8 cellular contexts compared by ENCODE assay signal in genomic region chr1:151146416-151147131, GRCh38. TPM values are rescaled to one million over a fixed set of nuclear protein-coding genes. Genes with fewer than 3 reads are reported as not detected.
DNase-seq lines count a peak whose midpoint lies in the region; ATAC-seq and TF ChIP-seq lines count a peak whose summit lies in the region.

Gene SEMA6C (minus strand): TSS chr1:151146631. CDS start chr1:151142621, 4,010 bp downstream.

- H3K36me3 ChIP-seq in adrenal gland (replicated peaks in 1 of 2): no peaks in the 10 kb centered on the region
- no peaks in the 10 kb centered on the region for H3K36me3 ChIP-seq in cardiac muscle cell
- no peaks in the 10 kb centered on the region for H3K36me3 ChIP-seq in trophoblast cell (ENCODE audit: control insufficient read depth in 1 of 2, insufficient read depth in 2 of 2, low read length in 2 of 2)
- H3K36me3 ChIP-seq in tibial nerve: peaks cover 0 to 9% (median 0%) of the 10 kb centered on the region in 3 donors

- peak; percentile 96 for ATAC-seq in HG02840 (IDR thresholded peaks at IDR 0.05; ENCODE audit: low FRiP score, unreplicated experiment)

- no peaks in the 10 kb centered on the region for H3K79me2 ChIP-seq in trophoblast cell (ENCODE audit: control insufficient read depth, insufficient read depth, low read length, poor library complexity)

- H3K4me2 ChIP-seq in trophoblast cell (ENCODE audit: low read length): peak within 1 kb of the TSS; percentile 92

- H2BK5ac ChIP-seq in trophoblast cell (ENCODE audit: low read depth, low read length, poor library complexity): no peak within 1 kb of the TSS

- TF ChIP-seq CTCF in GM12875 (IDR thresholded peaks at IDR 0.05; ENCODE audit: borderline replicate concordance, insufficient read depth, low read depth, low read length) (no peak), adrenal gland (IDR thresholded peaks at IDR 0.05) (no peak), cardiac muscle cell (IDR thresholded peaks at IDR 0.05; ENCODE audit: low read depth, low read length) (no peak), tibial nerve (IDR thresholded peaks at IDR 0.05) (peak in 1 of 5 experiments; percentile 19)

- no peak within 1 kb of the TSS for H2AK5ac ChIP-seq in trophoblast cell (ENCODE audit: low read length)

- peak; percentile 60 for DNase-seq in NCI-H1417 treated with DMSO at 0.1 percent for 48 hours (lab: John Stamatoyannopoulos, UW)
- DNase-seq in SW480 (ENCODE audit: low spot score): peak; percentile 85
- peak; percentile 93 to 96 (median 94) for DNase-seq in adrenal gland
- DNase-seq in cardiac muscle cell (ENCODE audit: low read depth in 1 of 2, low spot score in 1 of 2): peak; percentile 95 to 96
- peak; percentile 91 to 92 for DNase-seq in trophoblast cell
- DNase-seq in tibial nerve (ENCODE audit: low spot score in 2 of 2): peak; percentile 90 to 91

- no peak within 1 kb of the TSS for H4K91ac ChIP-seq in trophoblast cell (ENCODE audit: low read depth, low read length)

- no peaks in the 10 kb centered on the region for H3K9me3 ChIP-seq in adrenal gland (replicated peaks in 1 of 3)
- no peaks in the 10 kb centered on the region for H3K9me3 ChIP-seq in cardiac muscle cell (ENCODE audit: low read depth)
- H3K9me3 ChIP-seq in trophoblast cell (ENCODE audit: insufficient read depth, low read depth, low read length): no peaks in the 10 kb centered on the region
- H3K9me3 ChIP-seq in tibial nerve: no peaks in the 10 kb centered on the region

- TF ChIP-seq POLR2A in adrenal gland (IDR thresholded peaks at IDR 0.05) (peak in 1 of 2 donors; percentile 63), tibial nerve (IDR thresholded peaks at IDR 0.05) (peak; percentile 35 to 92)

- peak within 1 kb of the TSS; percentile 50 for H2AFZ ChIP-seq in trophoblast cell (ENCODE audit: insufficient read depth, low read length, poor library complexity)

- H4K8ac ChIP-seq in trophoblast cell (ENCODE audit: low read depth, low read length): no peak within 1 kb of the TSS

- no peak within 1 kb of the TSS for H3K4ac ChIP-seq in trophoblast cell (ENCODE audit: low read depth, low read length)

- WGBS in adrenal gland, 4 donors: 0 to 1% (median 0%) methylated on average over 27 to 61 of the region's 61 CpGs
- no CpG with 5 or more reads among the region's 61 CpGs for WGBS in trophoblast cell (ENCODE audit: extremely low coverage, insufficient coverage, insufficient read length)
- 0 to 1% methylated on average over 19 to 54 of the region's 61 CpGs for WGBS in tibial nerve, 2 donors

- H3K4me1 ChIP-seq in adrenal gland (replicated peaks in 1 of 2): peaks cover 0 to 21% of the 10 kb centered on the region in 2 donors
- H3K4me1 ChIP-seq in cardiac muscle cell (ENCODE audit: low read depth): peaks cover 35% of the 10 kb centered on the region
- H3K4me1 ChIP-seq in trophoblast cell (ENCODE audit: control insufficient read depth in 1 of 2, insufficient read depth in 2 of 2, low read length in 2 of 2): peaks cover 8 to 15% of the 10 kb centered on the region in 2 experiments
- H3K4me1 ChIP-seq in tibial nerve: peaks cover 0 to 38% (median 18%) of the 10 kb centered on the region in 4 donors

- TF ChIP-seq EP300 in tibial nerve (IDR thresholded peaks at IDR 0.05): peak; percentile 44 to 92

- H3K27me3 ChIP-seq in adrenal gland (no peaks in the 10 kb centered on the region), cardiac muscle cell (no peaks in the 10 kb centered on the region), trophoblast cell (ENCODE audit: insufficient read depth, low read length) (peaks cover 16% of the 10 kb centered on the region), tibial nerve (no peaks in the 10 kb centered on the region)

- H3K27ac ChIP-seq in adrenal gland: peak within 1 kb of the TSS in 4 of 5 donors; percentile 10 to 77 (median 64)
- H3K27ac ChIP-seq in cardiac muscle cell: no peak within 1 kb of the TSS
- H3K27ac ChIP-seq in trophoblast cell (ENCODE audit: low read depth, low read length): no peak within 1 kb of the TSS
- peak within 1 kb of the TSS; percentile 37 to 90 (median 78) for H3K27ac ChIP-seq in tibial nerve

- no peak within 1 kb of the TSS for H3K18ac ChIP-seq in trophoblast cell (ENCODE audit: low read length)

- no peak within 1 kb of the TSS for H2BK12ac ChIP-seq in trophoblast cell (ENCODE audit: low read length)

- H2BK120ac ChIP-seq in trophoblast cell (ENCODE audit: insufficient read depth, low read length, poor library complexity): no peak within 1 kb of the TSS

- no peak within 1 kb of the TSS for H3K23ac ChIP-seq in trophoblast cell (ENCODE audit: low read length)

- H3K9ac ChIP-seq in trophoblast cell (ENCODE audit: low read length): peak within 1 kb of the TSS; percentile 81

- H3K4me3 ChIP-seq in GM12875 (ENCODE audit: low read depth, low read length) (peak within 1 kb of the TSS; percentile 60), adrenal gland (peak within 1 kb of the TSS in 3 of 4 donors; percentile 23 to 67 (median 40)), cardiac muscle cell (peak within 1 kb of the TSS; percentile 64), trophoblast cell (ENCODE audit: low read depth, low read length) (peak within 1 kb of the TSS; percentile 82), tibial nerve (peak within 1 kb of the TSS; percentile 58 to 86 (median 72))

- H3K14ac ChIP-seq in trophoblast cell (ENCODE audit: low read length): no peak within 1 kb of the TSS

- intact Hi-C loops in adrenal gland (cut with DNase I): loop anchor here in 1 of 2 donors (5.0 kb wide), 1 partner anchor 34 kb away; no protein-coding TSS in a partner anchor

- peaks cover 2% of the 10 kb centered on the region for H3K79me1 ChIP-seq in trophoblast cell (ENCODE audit: low read length)

- no peak within 1 kb of the TSS for H4K12ac ChIP-seq in trophoblast cell (ENCODE audit: low read depth, low read length)

RNA-seq across cellular contexts. Expression of gene SEMA6C, which starts in this region (rescaled TPM):
- total RNA-seq in adrenal gland (1 to 10 TPM in 7 of 8 donors, under 1 TPM in 1; 0.66 to 7.1 (median 3.8) TPM), cardiac muscle cell (22.0 and 28.1 TPM in 2 replicates), tibial nerve (10 to 100 TPM; 15.5 to 28.7 (median 18.7) TPM)
- polyA plus RNA-seq in adrenal gland (10 to 100 TPM in 2 of 3 donors, under 1 TPM in 1; 0.88 to 40.5 (median 14.9) TPM), cardiac muscle cell (23.3 and 29.9 TPM in 2 replicates)
- polyA plus RNA-seq in trophoblast cell (2013): 3.0 and 3.1 TPM in 2 replicates

Comparison
In these comparisons a context has a peak if more than half of its experiments do, and no peak if none do; other contexts are left out.
1. H3K27ac ChIP-seq: peak in adrenal gland (4 of 5) and tibial nerve (4 of 4); none in cardiac muscle cell (single experiment) and trophoblast cell (single experiment).
2. Peak in every context shown above with its lines, with median percentiles within 50 percentile points of each other: H3K4me3 ChIP-seq and DNase-seq.